1 cellular context compared by ENCODE assay signal in the genomic region with DNA sequence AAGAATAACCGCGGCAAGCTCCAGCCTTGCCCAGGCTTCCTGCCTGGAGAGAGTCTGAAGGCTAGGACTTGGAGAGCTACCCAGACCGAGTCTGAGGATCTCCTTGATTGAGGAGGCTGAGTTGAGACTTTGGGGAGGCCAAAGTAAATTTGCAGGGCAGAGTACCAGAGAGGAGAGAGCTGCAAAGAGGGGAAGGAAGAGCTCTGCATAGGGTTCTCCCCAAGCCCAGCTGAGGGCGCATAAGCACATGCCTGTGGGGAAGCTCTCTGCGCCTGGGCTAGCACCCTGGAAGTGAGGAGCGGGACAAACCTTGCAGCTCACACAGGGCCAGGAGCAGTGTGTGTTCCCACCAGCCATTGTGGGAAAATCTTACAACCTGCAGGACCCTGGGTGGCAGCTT.
TF ChIP-seq lines count a peak whose summit lies in the region.

No MANE protein-coding gene starts in this region.

TF ChIP-seq in HepG2, 621 proteins besides CTCF, POLR2A, EP300 and RAD21:
- TF ChIP-seq, protein P1, sequence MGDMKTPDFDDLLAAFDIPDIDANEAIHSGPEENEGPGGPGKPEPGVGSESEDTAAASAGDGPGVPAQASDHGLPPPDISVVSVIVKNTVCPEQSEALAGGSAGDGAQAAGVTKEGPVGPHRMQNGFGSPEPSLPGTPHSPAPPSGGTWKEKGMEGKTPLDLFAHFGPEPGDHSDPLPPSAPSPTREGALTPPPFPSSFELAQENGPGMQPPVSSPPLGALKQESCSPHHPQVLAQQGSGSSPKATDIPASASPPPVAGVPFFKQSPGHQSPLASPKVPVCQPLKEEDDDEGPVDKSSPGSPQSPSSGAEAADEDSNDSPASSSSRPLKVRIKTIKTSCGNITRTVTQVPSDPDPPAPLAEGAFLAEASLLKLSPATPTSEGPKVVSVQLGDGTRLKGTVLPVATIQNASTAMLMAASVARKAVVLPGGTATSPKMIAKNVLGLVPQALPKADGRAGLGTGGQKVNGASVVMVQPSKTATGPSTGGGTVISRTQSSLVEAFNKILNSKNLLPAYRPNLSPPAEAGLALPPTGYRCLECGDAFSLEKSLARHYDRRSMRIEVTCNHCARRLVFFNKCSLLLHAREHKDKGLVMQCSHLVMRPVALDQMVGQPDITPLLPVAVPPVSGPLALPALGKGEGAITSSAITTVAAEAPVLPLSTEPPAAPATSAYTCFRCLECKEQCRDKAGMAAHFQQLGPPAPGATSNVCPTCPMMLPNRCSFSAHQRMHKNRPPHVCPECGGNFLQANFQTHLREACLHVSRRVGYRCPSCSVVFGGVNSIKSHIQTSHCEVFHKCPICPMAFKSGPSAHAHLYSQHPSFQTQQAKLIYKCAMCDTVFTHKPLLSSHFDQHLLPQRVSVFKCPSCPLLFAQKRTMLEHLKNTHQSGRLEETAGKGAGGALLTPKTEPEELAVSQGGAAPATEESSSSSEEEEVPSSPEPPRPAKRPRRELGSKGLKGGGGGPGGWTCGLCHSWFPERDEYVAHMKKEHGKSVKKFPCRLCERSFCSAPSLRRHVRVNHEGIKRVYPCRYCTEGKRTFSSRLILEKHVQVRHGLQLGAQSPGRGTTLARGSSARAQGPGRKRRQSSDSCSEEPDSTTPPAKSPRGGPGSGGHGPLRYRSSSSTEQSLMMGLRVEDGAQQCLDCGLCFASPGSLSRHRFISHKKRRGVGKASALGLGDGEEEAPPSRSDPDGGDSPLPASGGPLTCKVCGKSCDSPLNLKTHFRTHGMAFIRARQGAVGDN (CRISPR knock-in tag; IDR thresholded peaks at IDR 0.05), result peak; percentile 21; the same call in 1 of the 2 replicates
- no peak for TF ChIP-seq MTF2 (CRISPR knock-in tag; IDR thresholded peaks at IDR 0.05; ENCODE audit: borderline replicate concordance)
TF ChIP-seq in HepG2: peak in this region for 1.
